9 cellular contexts compared by ENCODE assay signal in the genomic region with DNA sequence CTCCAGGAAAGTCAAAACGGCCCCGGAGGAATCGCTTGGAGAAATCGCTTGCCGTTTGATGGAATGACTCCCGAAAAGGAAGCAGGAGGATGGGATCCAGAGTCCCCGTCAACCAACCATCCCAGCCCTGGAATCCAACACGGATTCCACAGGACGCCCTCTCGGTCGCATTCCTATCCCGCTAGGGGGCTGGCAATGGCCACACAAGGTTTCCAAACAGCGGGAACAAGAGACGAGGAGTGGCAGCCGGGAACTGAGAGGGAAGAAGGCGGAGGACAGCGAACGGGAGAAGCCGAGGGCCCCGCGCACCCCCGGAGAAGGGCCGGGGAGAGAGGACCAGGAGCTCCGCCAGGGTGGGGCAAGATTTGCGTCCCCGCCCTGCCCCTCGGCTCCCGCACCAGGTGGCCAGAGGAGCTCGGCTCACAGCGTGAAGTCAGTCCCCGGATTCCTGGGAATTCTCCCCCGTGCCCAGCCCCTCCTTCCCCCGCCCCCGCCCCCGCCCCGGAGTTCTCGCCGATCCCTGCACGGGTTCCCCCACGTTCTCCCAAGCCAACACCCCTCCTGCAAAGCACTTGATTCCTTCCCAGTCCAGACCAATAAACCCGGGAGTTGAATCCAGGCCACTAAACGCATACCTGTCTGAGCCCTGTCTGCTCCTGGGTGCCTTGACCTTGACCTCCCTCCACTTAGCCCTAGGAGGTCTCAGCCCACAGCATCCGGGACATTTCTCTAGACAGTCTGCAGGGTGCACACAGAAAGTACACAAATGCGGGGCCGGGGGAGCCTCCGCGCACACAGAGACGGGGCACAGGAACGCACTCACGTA. TPM values are rescaled to one million over a fixed set of nuclear protein-coding genes. Genes with fewer than 3 reads are reported as not detected.
DNase-seq lines count a peak whose midpoint lies in the region; ATAC-seq and TF ChIP-seq lines count a peak whose summit lies in the region.
"Had no signal": no experiment of that assay in that cellular context is flagged by ENCODE, and none has a peak within 500 bp of the region (broad histone marks: within the 10 kb centered on the region; RNA-seq: fewer than 3 reads in every experiment).

No MANE protein-coding gene starts in this region.

- WGBS in upper lobe of left lung, 2 donors = 31 to 38% methylated on average over 12 to 43 of the region's 50 CpGs

- H3K9me2 ChIP-seq in Karpas-422 (replicated peaks; ENCODE audit: insufficient read depth, low read length) = no peaks in the 10 kb centered on the region

- no peak for DNase-seq in activated naive CD4-positive, alpha-beta T cell treated with anti-CD3 and anti-CD28 coated beads for 36 hours
- DNase-seq in activated naive CD4-positive, alpha-beta T cell treated with anti-CD3 and anti-CD28 coated beads, Interleukin-2, amount 50 U/mL, for 16 hours = no peak
- DNase-seq in brain microvascular endothelial cell (no peak), upper lobe of left lung (peak in 1 of 2 donors; percentile 34), HPDE6-E6E7 (ENCODE audit: extremely low spot score) (no peak), Karpas-422 (no peak)

- no peaks in the 10 kb centered on the region for H3K9me3 Mint-ChIP-seq in activated naive CD4-positive, alpha-beta T cell treated with anti-CD3 and anti-CD28 coated beads for 36 hours

- H3K4me3 ChIP-seq in brain microvascular endothelial cell (ENCODE audit: low read depth, low read length) (no peak overlapping the region), muscle layer of duodenum (ENCODE audit: low read depth in 1 of 2, low read length in 2 of 2) (peak overlapping the region; percentile 11 to 64), upper lobe of left lung (peak overlapping the region in 3 of 4 donors; percentile 33 to 48 (median 42)), Karpas-422 (ENCODE audit: low read length) (no peak overlapping the region)

- no peak overlapping the region for H3K4me2 ChIP-seq in Karpas-422 (ENCODE audit: low read depth, low read length, poor library complexity, severe bottlenecking)

- H3K4me1 ChIP-seq in muscle layer of duodenum (ENCODE audit: control insufficient read depth in 1 of 2, insufficient read depth in 2 of 2, low read length in 2 of 2) (peaks cover 0 to 20% of the 10 kb centered on the region in 2 donors), upper lobe of left lung (peaks cover 8 to 21% (median 12%) of the 10 kb centered on the region in 4 donors), Karpas-422 (ENCODE audit: low read length) (no peaks in the 10 kb centered on the region)

- TF ChIP-seq CTCF in brain microvascular endothelial cell (IDR thresholded peaks at IDR 0.05; ENCODE audit: low read depth, low read length, missing control alignments) (peak; percentile 8), upper lobe of left lung (IDR thresholded peaks at IDR 0.05) (no peak)

- no peak for TF ChIP-seq POLR2A in upper lobe of left lung (IDR thresholded peaks at IDR 0.05)

- no peak for TF ChIP-seq EP300 in upper lobe of left lung (IDR thresholded peaks at IDR 0.05)

- no peak overlapping the region for H3K27ac ChIP-seq in brain microvascular endothelial cell
- H3K27ac ChIP-seq in muscle layer of duodenum (ENCODE audit: low read length) = no peak overlapping the region
- H3K27ac ChIP-seq in upper lobe of left lung = no peak overlapping the region
- no peak overlapping the region for H3K27ac ChIP-seq in Karpas-422 (ENCODE audit: low read length)

- H3K79me2 ChIP-seq in Karpas-422 (ENCODE audit: low read length) = no peaks in the 10 kb centered on the region

- H3K9me3 ChIP-seq in muscle layer of duodenum (ENCODE audit: control insufficient read depth in 1 of 2, low read length in 2 of 2) = no peaks in the 10 kb centered on the region
- H3K9me3 ChIP-seq in upper lobe of left lung = no peaks in the 10 kb centered on the region
- no peaks in the 10 kb centered on the region for H3K9me3 ChIP-seq in Karpas-422 (ENCODE audit: low read length)

- peaks cover 6% of the 10 kb centered on the region for H3K4me1 Mint-ChIP-seq in activated naive CD4-positive, alpha-beta T cell treated with anti-CD3 and anti-CD28 coated beads for 36 hours (ENCODE audit: low read depth)

- CTCF ChIA-PET in activated naive CD4-positive, alpha-beta T cell treated with anti-CD3 and anti-CD28 coated beads for 36 hours (lab: Charles Lee) = no interaction called here

- no peaks in the 10 kb centered on the region for H4K20me1 ChIP-seq in Karpas-422 (ENCODE audit: insufficient read depth, low read depth, low read length)

- H3K36me3 Mint-ChIP-seq in activated naive CD4-positive, alpha-beta T cell treated with anti-CD3 and anti-CD28 coated beads for 36 hours (ENCODE audit: low read depth) = no peaks in the 10 kb centered on the region

- peaks cover 22% of the 10 kb centered on the region for H3K27me3 ChIP-seq in brain microvascular endothelial cell (replicated peaks)
- H3K27me3 ChIP-seq in muscle layer of duodenum (ENCODE audit: low read depth, low read length) = peaks cover 4% of the 10 kb centered on the region
- peaks cover 0 to 16% (median 4%) of the 10 kb centered on the region in 4 donors for H3K27me3 ChIP-seq in upper lobe of left lung
- H3K27me3 ChIP-seq in Karpas-422 (ENCODE audit: low read length) = no peaks in the 10 kb centered on the region

- H3K36me3 ChIP-seq in brain microvascular endothelial cell (replicated peaks) (no peaks in the 10 kb centered on the region), muscle layer of duodenum (ENCODE audit: control insufficient read depth in 1 of 2, insufficient read depth in 2 of 2, low read length in 2 of 2) (no peaks in the 10 kb centered on the region), upper lobe of left lung (no peaks in the 10 kb centered on the region), Karpas-422 (ENCODE audit: insufficient read depth, low read length) (no peaks in the 10 kb centered on the region)

- H3K4me3 Mint-ChIP-seq in activated naive CD4-positive, alpha-beta T cell treated with anti-CD3 and anti-CD28 coated beads for 36 hours = peak overlapping the region; percentile 41

- no peaks in the 10 kb centered on the region for H3K27me3 Mint-ChIP-seq in activated naive CD4-positive, alpha-beta T cell treated with anti-CD3 and anti-CD28 coated beads for 36 hours (ENCODE audit: low read depth)

- no peak overlapping the region for H3K9ac ChIP-seq in Karpas-422 (ENCODE audit: low read length)

- H2AFZ ChIP-seq in Karpas-422 (ENCODE audit: low read length) = no peak overlapping the region

- no peak overlapping the region for H3K27ac Mint-ChIP-seq in activated naive CD4-positive, alpha-beta T cell treated with anti-CD3 and anti-CD28 coated beads for 36 hours

- in situ Hi-C loops in brain microvascular endothelial cell (cut with HindIII; ENCODE audit: low pct_ligation_motif_present, low sequenced_read_pairs) = no loop called here

- intact Hi-C loops in activated naive CD4-positive, alpha-beta T cell treated with anti-CD3 and anti-CD28 coated beads for 36 hours (cut with micrococcal nuclease) = no loop called here

- no peak for ATAC-seq in upper lobe of left lung (ENCODE audit: low FRiP score in 2 of 2)
- ATAC-seq in HG03280 (IDR thresholded peaks at IDR 0.05; ENCODE audit: unreplicated experiment) = no peak

RNA-seq across cellular contexts. Expression of gene PDZD4, which starts 1.4 kb away (rescaled TPM):
- 1 to 10 TPM in 1 of 2 experiments, under 1 TPM in 1; 0.83 to 1.0 TPM for total RNA-seq in activated naive CD4-positive, alpha-beta T cell treated with anti-CD3 and anti-CD28 coated beads for 36 hours
- 1 to 10 TPM; 1.6 to 8.9 (median 6.3) TPM for total RNA-seq in upper lobe of left lung
- not detected in 2 replicates for total RNA-seq in Karpas-422 (2014; rRNA removed; shearing (Covaris generic); ENCODE audit: low replicate concordance)

RNA-seq across cellular contexts. Expression of gene SSR4, which starts 34.5 kb away (rescaled TPM):
- 100 to 1,000 TPM; 148 to 152 TPM for total RNA-seq in activated naive CD4-positive, alpha-beta T cell treated with anti-CD3 and anti-CD28 coated beads for 36 hours
- total RNA-seq in upper lobe of left lung = 100 to 1,000 TPM in 4 of 6 donors, 10 to 100 TPM in 2; 70.2 to 328 (median 172) TPM
- total RNA-seq in Karpas-422 (2014; rRNA removed; shearing (Covaris generic); ENCODE audit: low replicate concordance) = 249 and 310 TPM in 2 replicates

RNA-seq across cellular contexts. Expression of gene IDH3G, which starts 34.8 kb away (rescaled TPM):
- 10 to 100 TPM; 46.3 to 49.9 TPM for total RNA-seq in activated naive CD4-positive, alpha-beta T cell treated with anti-CD3 and anti-CD28 coated beads for 36 hours
- total RNA-seq in upper lobe of left lung = 10 to 100 TPM; 43.5 to 98.5 (median 57.4) TPM
- 46.5 and 80.7 TPM in 2 replicates for total RNA-seq in Karpas-422 (2014; rRNA removed; shearing (Covaris generic); ENCODE audit: low replicate concordance)

RNA-seq across cellular contexts. Expression of gene SRPK3, which starts 48.1 kb away (rescaled TPM):
- total RNA-seq in activated naive CD4-positive, alpha-beta T cell treated with anti-CD3 and anti-CD28 coated beads for 36 hours = not detected
- under 1 TPM in 4 of 6 donors, not detected in 2; 0.20 to 0.44 (median 0.23) TPM for total RNA-seq in upper lobe of left lung
- total RNA-seq in Karpas-422 (2014; rRNA removed; shearing (Covaris generic); ENCODE audit: low replicate concordance) = not detected in 2 replicates
- total RNA-seq: T-helper 2 cell treated with Interferon-gamma antibody and Interleukin-4, amounts not matched to agents 100 ng/mL and 5 ng/mL, for 36 hours had no signal

RNA-seq across cellular contexts. Expression of gene L1CAM, which starts 57.0 kb away (rescaled TPM):
- under 1 TPM; 0.40 to 0.57 TPM for total RNA-seq in activated naive CD4-positive, alpha-beta T cell treated with anti-CD3 and anti-CD28 coated beads for 36 hours
- total RNA-seq in upper lobe of left lung = 10 to 100 TPM in 1 of 6 donors, 1 to 10 TPM in 2, under 1 TPM in 2, not detected in 1; 0.52 to 10.0 (median 1.1) TPM
- total RNA-seq in Karpas-422 (2014; rRNA removed; shearing (Covaris generic); ENCODE audit: low replicate concordance) = not detected in 2 replicates

Comparison
In these comparisons a context has a peak if more than half of its experiments do, and no peak if none do; other contexts are left out.
1. H3K4me3 ChIP-seq: peak in muscle layer of duodenum (2 of 2) and upper lobe of left lung (3 of 4); none in brain microvascular endothelial cell (single experiment) and Karpas-422 (single experiment).